ENCODE assay signal across 22 cellular contexts in the genomic region with DNA sequence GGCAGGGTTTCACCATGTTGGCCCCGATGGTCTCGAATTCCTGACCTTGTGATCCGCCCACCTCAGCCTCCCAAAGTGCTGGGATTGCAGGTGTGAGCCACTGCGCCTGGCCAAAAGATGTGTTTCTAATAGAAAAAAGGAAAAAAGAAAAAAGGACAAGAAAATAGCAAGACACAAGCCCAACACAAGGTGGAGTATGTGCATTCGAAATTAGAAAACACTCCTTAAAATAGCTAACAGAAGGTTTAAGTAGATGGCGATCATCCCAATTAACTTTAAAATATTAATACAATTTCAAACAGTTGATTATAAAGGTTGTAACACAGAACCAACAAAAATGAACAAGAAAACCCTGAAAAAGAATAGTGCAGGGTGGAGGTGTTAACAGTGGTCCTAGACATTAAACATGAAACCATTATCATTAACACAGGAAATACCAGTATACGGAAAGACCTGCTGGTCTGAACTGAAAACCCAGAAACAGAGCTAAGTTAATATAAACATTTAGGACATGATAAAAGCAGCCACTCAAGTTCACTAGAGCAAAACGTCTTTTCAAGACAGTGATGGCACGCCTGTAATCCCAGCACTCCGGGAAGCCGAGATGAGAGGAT. TPM values are rescaled to one million over a fixed set of nuclear protein-coding genes. Genes with fewer than 3 reads are reported as not detected.
DNase-seq lines count a peak whose midpoint lies in the region; ATAC-seq and TF ChIP-seq lines count a peak whose summit lies in the region.
"Had no signal": no experiment of that assay in that cellular context is flagged by ENCODE, and none has a peak within 500 bp of the region (broad histone marks: within the 10 kb centered on the region; RNA-seq: fewer than 3 reads in every experiment).

No MANE protein-coding gene starts in this region.

- peak; percentile 2 for DNase-seq in activated CD8-positive, alpha-beta memory T cell treated with anti-CD3 and anti-CD28 coated beads, Interleukin-2, amount 50 U/mL, for 48 hours
- no peak for DNase-seq in activated CD8-positive, alpha-beta memory T cell treated with anti-CD3 and anti-CD28 coated beads, Interleukin-2, amount 50 U/mL, for 4 hours
- DNase-seq in WERI-Rb-1, result peak; percentile 40
- peak; percentile 17 to 22 (median 18) for DNase-seq in immature natural killer cell
- DNase-seq in type B pancreatic cell (ENCODE audit: extremely low spot score, unreplicated experiment), result no peak
- no peak for DNase-seq in glomerular visceral epithelial cell (ENCODE audit: extremely low spot score)
- no peak for DNase-seq in stimulated activated naive CD8-positive, alpha-beta T cell treated with anti-CD3 and anti-CD28 coated beads, Interleukin-15, Interleukin-2, amounts not matched to agents 100 U/mL and 50 U/mL, for 24 hours
- DNase-seq: activated CD4-positive, alpha-beta memory T cell treated with anti-CD3 and anti-CD28 coated beads for 36 hours; CD4-positive, CD25-positive, alpha-beta regulatory T cell; DMS53; H7; islet precursor cell; NCI-H1048; NCI-H2081; NCI-H524; nephron progenitor cell; Right ventricle myocardium superior; T-cell had no signal

- H3K9me3 ChIP-seq in WERI-Rb-1 (ENCODE audit: severe bottlenecking), result no peaks in the 10 kb centered on the region
- H3K9me3 ChIP-seq: prostate gland had no signal

- 0 out of 2 replicates have a peak, but pooled peaks have one; percentile 11 for TF ChIP-seq CTCF in WERI-Rb-1 (IDR thresholded peaks at IDR 0.05; ENCODE audit: low read depth, low read length)
- peak; percentile 29 for TF ChIP-seq CTCF in type B pancreatic cell (conservative IDR thresholded peaks at IDR 0.05)

- H3K36me3 ChIP-seq in WERI-Rb-1, result peaks cover 89% of the 10 kb centered on the region

- no peaks in the 10 kb centered on the region for H3K27me3 ChIP-seq in WERI-Rb-1 (ENCODE audit: insufficient read depth, low read depth, severe bottlenecking)

- no peak for ATAC-seq in GM19395 (IDR thresholded peaks at IDR 0.05; ENCODE audit: unreplicated experiment)
- no peak for ATAC-seq in stimulated activated naive CD8-positive, alpha-beta T cell treated with anti-CD3 and anti-CD28 coated beads, Interleukin-15, Interleukin-2, amounts not matched to agents 100 U/mL and 50 U/mL, for 24 hours
- ATAC-seq: T-cell had no signal

- H3K36me3 Mint-ChIP-seq in immature natural killer cell (peaks cover 21 to 52% (median 41%) of the 10 kb centered on the region in 3 donors), type B pancreatic cell (peaks cover 43% of the 10 kb centered on the region)

- H3K9me3 Mint-ChIP-seq in immature natural killer cell (no peaks in the 10 kb centered on the region), type B pancreatic cell (no peaks in the 10 kb centered on the region)
- H3K9me3 Mint-ChIP-seq: activated CD4-positive, alpha-beta memory T cell treated with anti-CD3 and anti-CD28 coated beads for 36 hours; CD4-positive, CD25-positive, alpha-beta regulatory T cell; memory B cell; nephron progenitor cell; T-cell had no signal

- H3K27ac ChIP-seq in WERI-Rb-1, result peak overlapping the region; percentile 87
- H3K27ac ChIP-seq: HL-60, prostate gland had no signal

- H3K27ac Mint-ChIP-seq in immature natural killer cell (peak overlapping the region; percentile 83 to 93 (median 92)), type B pancreatic cell (no peak overlapping the region)
- H3K27ac Mint-ChIP-seq: activated CD4-positive, alpha-beta memory T cell treated with anti-CD3 and anti-CD28 coated beads for 36 hours; CD4-positive, CD25-positive, alpha-beta regulatory T cell; memory B cell; nephron progenitor cell; T-cell had no signal

- H3K27me3 Mint-ChIP-seq in immature natural killer cell (ENCODE audit: low read depth in 3 of 3) (peaks cover 0 to 4% (median 2%) of the 10 kb centered on the region in 3 donors), type B pancreatic cell (no peaks in the 10 kb centered on the region)
- H3K27me3 Mint-ChIP-seq: activated CD4-positive, alpha-beta memory T cell treated with anti-CD3 and anti-CD28 coated beads for 36 hours; CD4-positive, CD25-positive, alpha-beta regulatory T cell; memory B cell; T-cell had no signal

- H3K4me3 Mint-ChIP-seq in immature natural killer cell (peak overlapping the region; percentile 60 to 77 (median 76)), type B pancreatic cell (no peak overlapping the region)
- H3K4me3 Mint-ChIP-seq: activated CD4-positive, alpha-beta memory T cell treated with anti-CD3 and anti-CD28 coated beads for 36 hours; CD4-positive, CD25-positive, alpha-beta regulatory T cell; memory B cell; nephron progenitor cell; T-cell had no signal

- peaks cover 28 to 33% of the 10 kb centered on the region in 2 donors for H3K4me1 Mint-ChIP-seq in immature natural killer cell
- H3K4me1 Mint-ChIP-seq in type B pancreatic cell (ENCODE audit: unreplicated experiment), result no peaks in the 10 kb centered on the region
- H3K4me1 Mint-ChIP-seq: memory B cell, nephron progenitor cell had no signal

- no peak overlapping the region for H3K4me3 ChIP-seq in WERI-Rb-1 (ENCODE audit: low read depth, low read length)
- H3K4me3 ChIP-seq: prostate gland had no signal

RNA-seq across cellular contexts. Expression of a gene that starts 57.9 kb away (rescaled TPM):
- polyA plus RNA-seq in immature natural killer cell, result 10 to 100 TPM; 20.4 to 71.7 (median 31.5) TPM
- total RNA-seq in type B pancreatic cell (ENCODE audit: low replicate concordance), result 466 and 659 TPM in 2 replicates

RNA-seq across cellular contexts. Expression of a gene that starts 58.2 kb away (rescaled TPM):
- 100 to 1,000 TPM; 204 to 249 (median 207) TPM for polyA plus RNA-seq in immature natural killer cell
- 333 and 425 TPM in 2 replicates for total RNA-seq in type B pancreatic cell (ENCODE audit: low replicate concordance)

Comparison
In these comparisons a context has a peak if more than half of its experiments do, and no peak if none do; other contexts are left out.
1. DNase-seq: peak in activated CD8-positive, alpha-beta memory T cell treated with anti-CD3 and anti-CD28 coated beads, Interleukin-2, amount 50 U/mL, for 48 hours (single experiment), WERI-Rb-1 (single experiment) and immature natural killer cell (3 of 3); none in activated CD8-positive, alpha-beta memory T cell treated with anti-CD3 and anti-CD28 coated beads, Interleukin-2, amount 50 U/mL, for 4 hours (single experiment), type B pancreatic cell (single experiment), glomerular visceral epithelial cell (single experiment) and stimulated activated naive CD8-positive, alpha-beta T cell treated with anti-CD3 and anti-CD28 coated beads, Interleukin-15, Interleukin-2, amounts not matched to agents 100 U/mL and 50 U/mL, for 24 hours (single experiment).